6 cellular contexts compared by ENCODE assay signal in genomic region chr19:17337675-17338439, GRCh38. TPM values are rescaled to one million over a fixed set of nuclear protein-coding genes. Genes with fewer than 3 reads are reported as not detected.
DNase-seq lines count a peak whose midpoint lies in the region; ATAC-seq and TF ChIP-seq lines count a peak whose summit lies in the region.

No MANE protein-coding gene starts in this region.

- H3K4me3 ChIP-seq in SK-N-SH (ENCODE audit: low read depth in 2 of 2, low read length in 1 of 2) (peak overlapping the region; percentile 91 to 99), gastroesophageal sphincter (peak overlapping the region; percentile 69 to 83)

- H3K4me1 Mint-ChIP-seq in stimulated activated naive CD8-positive, alpha-beta T cell treated with anti-CD3 and anti-CD28 coated beads, Interleukin-15, amount 100 ng/mL, for 72 hours, result peaks cover 60% of the 10 kb centered on the region

- H3K27ac ChIP-seq in SK-N-SH (ENCODE audit: low read depth in 2 of 2, low read length in 1 of 2) (peak overlapping the region; percentile 15 to 73; a peak in 3 of 4 replicates), gastroesophageal sphincter (peak overlapping the region in 3 of 4 donors; percentile 88 to 97 (median 92))

- TF ChIP-seq EP300 in SK-N-SH (IDR thresholded peaks at IDR 0.05; ENCODE audit: borderline replicate concordance in 1 of 2, low read depth in 1 of 2, low read length in 1 of 2) (no peak), gastroesophageal sphincter (IDR thresholded peaks at IDR 0.05) (no peak)

- WGBS in SK-N-SH (ENCODE audit: low lambda C conversion rate), result 3% methylated on average over 8 of the region's 52 CpGs
- WGBS in gastroesophageal sphincter (ENCODE audit: low coverage in 1 of 2), 2 donors, result 0% methylated on average over 6 to 8 of the region's 52 CpGs

- peak overlapping the region; percentile 62 for H3K9ac ChIP-seq in SK-N-SH

- CTCF ChIA-PET in SK-N-SH (lab: Yijun Ruan, JAX), result interaction anchor here (1.9 to 3.0 kb wide), 2 partner anchors 48 kb away, joined by 5 to 12 read pairs; no protein-coding TSS in a partner anchor

- H3K4me1 ChIP-seq in SK-N-SH (ENCODE audit: control insufficient read depth in 1 of 2, insufficient read depth in 2 of 2, low read depth in 1 of 2, low read length in 1 of 2) (peaks cover 0 to 23% of the 10 kb centered on the region in 2 experiments; a peak in 1 of 4 replicates), gastroesophageal sphincter (peaks cover 0 to 49% (median 24%) of the 10 kb centered on the region in 3 donors)

- no peaks in the 10 kb centered on the region for H3K27me3 ChIP-seq in SK-N-SH (ENCODE audit: insufficient read depth)
- H3K27me3 ChIP-seq in gastroesophageal sphincter, result no peaks in the 10 kb centered on the region

- peak overlapping the region; percentile 80 to 96 for H3K27ac Mint-ChIP-seq in stimulated activated naive CD8-positive, alpha-beta T cell treated with anti-CD3 and anti-CD28 coated beads, Interleukin-15, amount 100 ng/mL, for 72 hours

- H3K4me2 ChIP-seq in SK-N-SH, result peak overlapping the region; percentile 94

- H3F3A ChIP-seq in SK-N-SH (replicated peaks; ENCODE audit: insufficient read depth), result peaks cover 6% of the 10 kb centered on the region

- H3K27me3 Mint-ChIP-seq in stimulated activated naive CD8-positive, alpha-beta T cell treated with anti-CD3 and anti-CD28 coated beads, Interleukin-15, amount 100 ng/mL, for 72 hours, result no peaks in the 10 kb centered on the region

- no peaks in the 10 kb centered on the region for H3K9me2 ChIP-seq in SK-N-SH

- H2AFZ ChIP-seq in SK-N-SH (ENCODE audit: low read depth), result peak overlapping the region; percentile 57; the same call in 1 of the 2 replicates

- no peak for TF ChIP-seq CTCF in SK-N-SH (IDR thresholded peaks at IDR 0.05)
- TF ChIP-seq CTCF in gastroesophageal sphincter (IDR thresholded peaks at IDR 0.05), result no peak

- ATAC-seq in GM19455 (IDR thresholded peaks at IDR 0.05; ENCODE audit: unreplicated experiment) (peak; percentile 2), gastroesophageal sphincter (no peak), HG02678 (IDR thresholded peaks at IDR 0.05; ENCODE audit: unreplicated experiment) (no peak)
- peak; percentile 2 for ATAC-seq in stimulated activated naive CD8-positive, alpha-beta T cell treated with anti-CD3 and anti-CD28 coated beads, Interleukin-15, amount 100 ng/mL, for 72 hours

- H3K4me3 Mint-ChIP-seq in stimulated activated naive CD8-positive, alpha-beta T cell treated with anti-CD3 and anti-CD28 coated beads, Interleukin-15, amount 100 ng/mL, for 72 hours, result peak overlapping the region; percentile 91 to 95

- H4K20me1 ChIP-seq in SK-N-SH (ENCODE audit: insufficient read depth), result no peaks in the 10 kb centered on the region

- POLR2A ChIA-PET in SK-N-SH (lab: Yijun Ruan, JAX), result interaction anchor here (0.6 kb wide), 1 partner anchor 31 kb away, joined by 4 read pairs; no protein-coding TSS in a partner anchor

- TF ChIP-seq POLR2A in gastroesophageal sphincter (IDR thresholded peaks at IDR 0.05), result no peak

- peaks cover 0 to 7% of the 10 kb centered on the region in 2 experiments for H3K36me3 ChIP-seq in SK-N-SH (replicated peaks in 1 of 2; ENCODE audit: control insufficient read depth in 1 of 2, insufficient read depth in 2 of 2, low read length in 1 of 2)
- peaks cover 0 to 34% of the 10 kb centered on the region in 2 donors for H3K36me3 ChIP-seq in gastroesophageal sphincter

- peak; percentile 62 for DNase-seq in SK-N-SH
- DNase-seq in stimulated activated naive CD8-positive, alpha-beta T cell treated with anti-CD3 and anti-CD28 coated beads, Interleukin-15, amount 100 ng/mL, for 72 hours, result peak; percentile 32 to 47
- DNase-seq in NCI-H446 treated with DMSO at 0.1 percent for 48 hours (lab: John Stamatoyannopoulos, UW), result no peak

- TF ChIP-seq RAD21 in SK-N-SH (IDR thresholded peaks at IDR 0.05; ENCODE audit: low read length), result no peak

- peaks cover 8% of the 10 kb centered on the region; the same call in 1 of the 2 replicates for H3K79me2 ChIP-seq in SK-N-SH (ENCODE audit: insufficient read depth)

- H3K9me3 Mint-ChIP-seq in stimulated activated naive CD8-positive, alpha-beta T cell treated with anti-CD3 and anti-CD28 coated beads, Interleukin-15, amount 100 ng/mL, for 72 hours, result no peaks in the 10 kb centered on the region

- H3K9me3 ChIP-seq in SK-N-SH (no peaks in the 10 kb centered on the region), gastroesophageal sphincter (no peaks in the 10 kb centered on the region)

TF ChIP-seq in SK-N-SH, 30 proteins besides CTCF, POLR2A, EP300 and RAD21:
- TF ChIP-seq RCOR1 (IDR thresholded peaks at IDR 0.05; ENCODE audit: low read length), result no peak
- no peak for TF ChIP-seq MXI1 (IDR thresholded peaks at IDR 0.05; ENCODE audit: low read depth, low read length)
- no peak for TF ChIP-seq RXRA (IDR thresholded peaks at IDR 0.05; ENCODE audit: borderline replicate concordance, low read depth)
- TF ChIP-seq, protein P1, sequence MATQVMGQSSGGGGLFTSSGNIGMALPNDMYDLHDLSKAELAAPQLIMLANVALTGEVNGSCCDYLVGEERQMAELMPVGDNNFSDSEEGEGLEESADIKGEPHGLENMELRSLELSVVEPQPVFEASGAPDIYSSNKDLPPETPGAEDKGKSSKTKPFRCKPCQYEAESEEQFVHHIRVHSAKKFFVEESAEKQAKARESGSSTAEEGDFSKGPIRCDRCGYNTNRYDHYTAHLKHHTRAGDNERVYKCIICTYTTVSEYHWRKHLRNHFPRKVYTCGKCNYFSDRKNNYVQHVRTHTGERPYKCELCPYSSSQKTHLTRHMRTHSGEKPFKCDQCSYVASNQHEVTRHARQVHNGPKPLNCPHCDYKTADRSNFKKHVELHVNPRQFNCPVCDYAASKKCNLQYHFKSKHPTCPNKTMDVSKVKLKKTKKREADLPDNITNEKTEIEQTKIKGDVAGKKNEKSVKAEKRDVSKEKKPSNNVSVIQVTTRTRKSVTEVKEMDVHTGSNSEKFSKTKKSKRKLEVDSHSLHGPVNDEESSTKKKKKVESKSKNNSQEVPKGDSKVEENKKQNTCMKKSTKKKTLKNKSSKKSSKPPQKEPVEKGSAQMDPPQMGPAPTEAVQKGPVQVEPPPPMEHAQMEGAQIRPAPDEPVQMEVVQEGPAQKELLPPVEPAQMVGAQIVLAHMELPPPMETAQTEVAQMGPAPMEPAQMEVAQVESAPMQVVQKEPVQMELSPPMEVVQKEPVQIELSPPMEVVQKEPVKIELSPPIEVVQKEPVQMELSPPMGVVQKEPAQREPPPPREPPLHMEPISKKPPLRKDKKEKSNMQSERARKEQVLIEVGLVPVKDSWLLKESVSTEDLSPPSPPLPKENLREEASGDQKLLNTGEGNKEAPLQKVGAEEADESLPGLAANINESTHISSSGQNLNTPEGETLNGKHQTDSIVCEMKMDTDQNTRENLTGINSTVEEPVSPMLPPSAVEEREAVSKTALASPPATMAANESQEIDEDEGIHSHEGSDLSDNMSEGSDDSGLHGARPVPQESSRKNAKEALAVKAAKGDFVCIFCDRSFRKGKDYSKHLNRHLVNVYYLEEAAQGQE (IDR thresholded peaks at IDR 0.05; ENCODE audit: low read depth, low read length), result no peak
- no peak for TF ChIP-seq FOXJ3 (CRISPR knock-in tag; IDR thresholded peaks at IDR 0.05)
- no peak for TF ChIP-seq IRF3 (IDR thresholded peaks at IDR 0.05; ENCODE audit: low read depth, low read length)
- TF ChIP-seq JUND (IDR thresholded peaks at IDR 0.05), result no peak
- no peak for TF ChIP-seq MEF2A (IDR thresholded peaks at IDR 0.05; ENCODE audit: borderline replicate concordance, low read depth)
- no peak for TF ChIP-seq USF1 (IDR thresholded peaks at IDR 0.05; ENCODE audit: borderline replicate concordance, low read depth)

RNA-seq across cellular contexts. Expression of gene GTPBP3, which starts 0.5 kb away (rescaled TPM):
- polyA plus RNA-seq in SK-N-SH (2012; rRNA removed), result 21.6 and 22.4 TPM in 2 replicates
- 9.1 and 12.1 TPM in 2 replicates for polyA plus RNA-seq in SK-N-SH (2012; cell fraction: cytosol; rRNA removed)
- polyA plus RNA-seq in SK-N-SH (2012; cell fraction: nucleus; rRNA removed), result 72.5 and 94.4 TPM in 2 replicates
- total RNA-seq in gastroesophageal sphincter, result 10 to 100 TPM in 3 of 4 donors, 1 to 10 TPM in 1; 9.3 to 20.2 (median 15.6) TPM

RNA-seq across cellular contexts. Expression of gene ANO8, which starts 3.2 kb away (rescaled TPM):
- 5.0 and 7.8 TPM in 2 replicates for polyA plus RNA-seq in SK-N-SH (2012; rRNA removed)
- 2.6 and 4.2 TPM in 2 replicates for polyA plus RNA-seq in SK-N-SH (2012; cell fraction: cytosol; rRNA removed)
- polyA plus RNA-seq in SK-N-SH (2012; cell fraction: nucleus; rRNA removed), result 21.4 and 31.6 TPM in 2 replicates
- 1 to 10 TPM; 1.3 to 6.2 (median 4.2) TPM for total RNA-seq in gastroesophageal sphincter

RNA-seq across cellular contexts. Expression of gene DDA1, which starts 28.5 kb away (rescaled TPM):
- 112 and 135 TPM in 2 replicates for polyA plus RNA-seq in SK-N-SH (2012; rRNA removed)
- polyA plus RNA-seq in SK-N-SH (2012; cell fraction: cytosol; rRNA removed), result 110 and 115 TPM in 2 replicates
- 90.9 and 103 TPM in 2 replicates for polyA plus RNA-seq in SK-N-SH (2012; cell fraction: nucleus; rRNA removed)
- total RNA-seq in gastroesophageal sphincter, result 10 to 100 TPM; 13.2 to 58.5 (median 19.9) TPM

RNA-seq across cellular contexts. Expression of gene MRPL34, which starts 32.2 kb away (rescaled TPM):
- 61.4 and 72.9 TPM in 2 replicates for polyA plus RNA-seq in SK-N-SH (2012; rRNA removed)
- 70.2 and 72.1 TPM in 2 replicates for polyA plus RNA-seq in SK-N-SH (2012; cell fraction: cytosol; rRNA removed)
- polyA plus RNA-seq in SK-N-SH (2012; cell fraction: nucleus; rRNA removed), result 40.9 and 93.7 TPM in 2 replicates
- 100 to 1,000 TPM in 3 of 4 donors, 10 to 100 TPM in 1; 95.0 to 175 (median 113) TPM for total RNA-seq in gastroesophageal sphincter

RNA-seq across cellular contexts. Expression of gene ABHD8, which starts 34.6 kb away (rescaled TPM):
- 10.6 and 11.1 TPM in 2 replicates for polyA plus RNA-seq in SK-N-SH (2012; rRNA removed)
- polyA plus RNA-seq in SK-N-SH (2012; cell fraction: cytosol; rRNA removed), result 4.6 and 9.1 TPM in 2 replicates
- polyA plus RNA-seq in SK-N-SH (2012; cell fraction: nucleus; rRNA removed), result 6.7 and 21.3 TPM in 2 replicates
- total RNA-seq in gastroesophageal sphincter, result 10 to 100 TPM; 13.2 to 34.4 (median 24.3) TPM

Comparison
In these comparisons a context has a peak if more than half of its experiments do, and no peak if none do; other contexts are left out.
1. ATAC-seq: peak in GM19455 (single experiment) and stimulated activated naive CD8-positive, alpha-beta T cell treated with anti-CD3 and anti-CD28 coated beads, Interleukin-15, amount 100 ng/mL, for 72 hours (single experiment); none in gastroesophageal sphincter (single experiment) and HG02678 (single experiment).